Comparison of ENCODE assay signal across 1 cellular context in genomic region chr3:15651396-15651795, GRCh38.
TF ChIP-seq lines count a peak whose summit lies in the region.

No MANE protein-coding gene starts in this region.

TF ChIP-seq in GM23338, 12 proteins besides CTCF, POLR2A, EP300 and RAD21 (continued from another document):
- no peak for TF ChIP-seq ZNF462 (CRISPR knock-in tag; IDR thresholded peaks at IDR 0.05)
- no peak for TF ChIP-seq REST (IDR thresholded peaks at IDR 0.05; ENCODE audit: unreplicated experiment)
- TF ChIP-seq ZNF114 (CRISPR knock-in tag; IDR thresholded peaks at IDR 0.05), result no peak
- no peak for TF ChIP-seq EZH2 (IDR thresholded peaks at IDR 0.05; ENCODE audit: low read depth, unreplicated experiment)
- no peak for TF ChIP-seq NANOG (IDR thresholded peaks at IDR 0.05; ENCODE audit: borderline replicate concordance)
- TF ChIP-seq EZH2phosphoT487 (IDR thresholded peaks at IDR 0.05; ENCODE audit: unreplicated experiment), result no peak
- no peak for TF ChIP-seq POLR2AphosphoS5 (IDR thresholded peaks at IDR 0.05; ENCODE audit: low read depth)
- TF ChIP-seq STAT1 (IDR thresholded peaks at IDR 0.05; ENCODE audit: unreplicated experiment), result no peak
